Comparison of ENCODE assay signal across 32 cellular contexts in genomic region chr10:119055472-119055871, GRCh38.
"Had no signal": no experiment of that assay in that cellular context is flagged by ENCODE, and none has a peak within 500 bp of the region (broad histone marks: within the 10 kb centered on the region; RNA-seq: fewer than 3 reads in every experiment).

No MANE protein-coding gene starts in this region.

- H3K27me3 ChIP-seq: adrenal gland, body of pancreas, brain microvascular endothelial cell, breast epithelium had no signal

- H3K4me3 ChIP-seq: adrenal gland, body of pancreas, breast epithelium had no signal

- H3K27ac ChIP-seq: adrenal gland, body of pancreas, brain microvascular endothelial cell, breast epithelium, VCaP had no signal

- DNase-seq: activated B cell treated with CpG ODN at 0.5 μM for 24 hours; activated CD4-positive, alpha-beta memory T cell treated with anti-CD3 and anti-CD28 coated beads for 36 hours; activated CD4-positive, alpha-beta T cell treated with anti-CD3 and anti-CD28 coated beads for 4 hours; activated CD4-positive, alpha-beta T cell treated with anti-CD3 and anti-CD28 coated beads, Interleukin-2, amount 10 ng/mL, durations not matched to agents 24 days and 14 days; activated CD4-positive, alpha-beta T cell treated with anti-CD3 and anti-CD28 coated beads, Interleukin-2, amount 50 U/mL, for 1 hour; activated CD4-positive, alpha-beta T cell treated with anti-CD3 and anti-CD28 coated beads, Interleukin-2, amount 50 U/mL, for 4 hours; activated CD4-positive, CD25-positive, alpha-beta regulatory T cell treated with anti-CD3 and anti-CD28 coated beads, Interleukin-2, amount 50 U/mL, for 72 hours; activated CD8-positive, alpha-beta memory T cell treated with anti-CD3 and anti-CD28 coated beads, Interleukin-2, amount 50 U/mL, for 4 hours; activated CD8-positive, alpha-beta T cell treated with anti-CD3 and anti-CD28 coated beads for 36 hours; activated effector memory CD4-positive, alpha-beta T cell treated with anti-CD3 and anti-CD28 coated beads, Interleukin-2, amount 50 U/mL, for 16 hours; activated gamma-delta T cell treated with Interleukin-2 at 50 U/mL for 16 hours; activated naive CD4-positive, alpha-beta T cell; activated naive CD4-positive, alpha-beta T cell treated with anti-CD3 and anti-CD28 coated beads for 36 hours; activated naive CD4-positive, alpha-beta T cell treated with anti-CD3 and anti-CD28 coated beads, Interleukin-2, amount 50 U/mL, for 16 hours; activated naive CD8-positive, alpha-beta T cell treated with anti-CD3 and anti-CD28 coated beads for 36 hours; activated T-cell treated with anti-CD3 and anti-CD28 coated beads for 4 hours; activated T-cell treated with anti-CD3 and anti-CD28 coated beads, Interleukin-2, amount 50 U/mL, for 1 hour; activated T-cell treated with anti-CD3 and anti-CD28 coated beads, Interleukin-2, amount 50 U/mL, for 4 hours; activated T-cell treated with anti-CD3 and anti-CD28 coated beads, Interleukin-2, amount 50 U/mL, for 72 hours; adrenal gland; amniotic stem cell; aorta; body of pancreas; brain microvascular endothelial cell; central memory CD4-positive, alpha-beta T cell; T-cell; T-helper 2 cell; T-helper 9 cell had no signal

- H3K4me1 ChIP-seq: adrenal gland, body of pancreas, breast epithelium had no signal

- H3K9me3 ChIP-seq: adrenal gland, body of pancreas, breast epithelium had no signal

- ATAC-seq: activated CD8-positive, alpha-beta T cell treated with anti-CD3 and anti-CD28 coated beads for 36 hours; activated naive CD4-positive, alpha-beta T cell treated with anti-CD3 and anti-CD28 coated beads, Interleukin-2, amount 50 U/mL, for 72 hours; activated T-cell treated with anti-CD3 and anti-CD28 coated beads, Interleukin-2, amount 50 U/mL, for 4 hours; activated T-cell treated with anti-CD3 and anti-CD28 coated beads, Interleukin-2, amount 50 U/mL, for 72 hours; activated T-helper 17 cell treated with anti-CD3 and anti-CD28 coated beads, Interleukin-2, amount 50 U/mL, for 72 hours; body of pancreas; T-cell had no signal
